1 cellular context compared by ENCODE assay signal in genomic region chr16:11396241-11397048, GRCh38.
A peak's percentile ranks its signal among the peaks of the same experiment; 100 is the strongest.
TF ChIP-seq lines count a peak whose summit lies in the region.

No MANE protein-coding gene starts in this region.

TF ChIP-seq in H1, 55 proteins besides CTCF, POLR2A, EP300 and RAD21 (continued from another document):
- TF ChIP-seq ATF2 (IDR thresholded peaks at IDR 0.05; ENCODE audit: low read length) (no peak), EZH2 (IDR thresholded peaks at IDR 0.05; ENCODE audit: low read depth, low read length, severe bottlenecking) (no peak), SIRT6 (IDR thresholded peaks at IDR 0.05; ENCODE audit: low read length) (no peak), POLR2AphosphoS5 (IDR thresholded peaks at IDR 0.05; ENCODE audit: low read depth, low read length) (no peak), MAX (IDR thresholded peaks at IDR 0.05) (peak; percentile 24; the same call in 1 of the 2 replicates), EGR1 (IDR thresholded peaks at IDR 0.05; ENCODE audit: borderline replicate concordance, low read depth, low read length) (no peak), KDM1A (IDR thresholded peaks at IDR 0.05; ENCODE audit: borderline replicate concordance, low read length) (no peak), SP4 (IDR thresholded peaks at IDR 0.05; ENCODE audit: low read length) (no peak), RBBP5 (IDR thresholded peaks at IDR 0.05; ENCODE audit: borderline replicate concordance, low read depth, low read length) (no peak), TAF1 (IDR thresholded peaks at IDR 0.05; ENCODE audit: low read depth, low read length) (0 out of 2 replicates have a peak, but pooled peaks have one; percentile 12), SIN3A (conservative IDR thresholded peaks at IDR 0.05 in 1 of 2, IDR thresholded peaks at IDR 0.05 in 1 of 2; ENCODE audit: low read depth in 1 of 2, low read length in 2 of 2) (peak in 1 of 2 experiments; percentile 84; a peak in 2 of 4 replicates), GTF2F1 (IDR thresholded peaks at IDR 0.05; ENCODE audit: borderline replicate concordance, low read depth, low read length) (no peak), SP1 (IDR thresholded peaks at IDR 0.05; ENCODE audit: low read depth, low read length) (no peak), BRCA1 (IDR thresholded peaks at IDR 0.05; ENCODE audit: low read depth, low read length) (0 out of 2 replicates have a peak, but pooled peaks have one; percentile 29), RNF2 (IDR thresholded peaks at IDR 0.05; ENCODE audit: borderline replicate concordance, low read depth, low read length, missing control alignments, poor library complexity, severe bottlenecking) (no peak), POU5F1 (IDR thresholded peaks at IDR 0.05; ENCODE audit: low read depth, low read length) (no peak), CTBP2 (IDR thresholded peaks at IDR 0.05; ENCODE audit: borderline replicate concordance, insufficient read depth, insufficient read length, low read length) (no peak), PHF8 (conservative IDR thresholded peaks at IDR 0.05; ENCODE audit: low read depth, low read length) (no peak), HDAC6 (IDR thresholded peaks at IDR 0.05; ENCODE audit: low read depth, low read length) (no peak), KDM4A (IDR thresholded peaks at IDR 0.05; ENCODE audit: low read depth, low read length, severe bottlenecking) (no peak), ZNF274 (IDR thresholded peaks at IDR 0.05; ENCODE audit: borderline replicate concordance, extremely low read depth, low read length) (no peak), SIX5 (IDR thresholded peaks at IDR 0.05; ENCODE audit: low read depth, low read length) (no peak), NANOG (IDR thresholded peaks at IDR 0.05; ENCODE audit: insufficient read depth, low read depth, low read length, poor library complexity, severe bottlenecking) (no peak), TBP (IDR thresholded peaks at IDR 0.05; ENCODE audit: low read depth, low read length) (no peak)
- TF ChIP-seq, protein P1, sequence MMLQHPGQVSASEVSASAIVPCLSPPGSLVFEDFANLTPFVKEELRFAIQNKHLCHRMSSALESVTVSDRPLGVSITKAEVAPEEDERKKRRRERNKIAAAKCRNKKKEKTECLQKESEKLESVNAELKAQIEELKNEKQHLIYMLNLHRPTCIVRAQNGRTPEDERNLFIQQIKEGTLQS (IDR thresholded peaks at IDR 0.05; ENCODE audit: insufficient read depth, low read depth, low read length): 0 out of 2 replicates have a peak, but pooled peaks have one; percentile 26
